ENCODE assay signal across 9 cellular contexts in the genomic region with DNA sequence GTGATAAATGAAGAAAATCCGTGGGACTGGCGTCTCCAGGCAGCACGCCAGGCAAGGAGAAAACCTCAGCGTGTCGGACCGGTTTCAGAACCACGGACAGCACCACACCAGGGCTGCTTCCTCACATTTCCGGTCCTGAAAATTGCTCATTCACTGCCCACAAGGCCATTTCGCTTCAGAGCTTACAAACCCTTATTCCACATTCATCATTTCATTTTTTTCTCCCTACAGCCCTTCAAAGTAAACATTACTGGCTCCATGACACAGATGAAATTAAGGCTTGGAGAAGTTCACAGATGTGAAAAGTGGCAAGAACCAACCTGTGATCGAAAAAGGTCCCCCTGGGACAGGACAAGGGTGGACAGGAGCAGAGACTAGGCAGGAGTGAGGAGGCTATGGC. TPM values are rescaled to one million over a fixed set of nuclear protein-coding genes. Genes with fewer than 3 reads are reported as not detected.
A peak's percentile ranks its signal among the peaks of the same experiment; 100 is the strongest.
DNase-seq lines count a peak whose midpoint lies in the region; ATAC-seq and TF ChIP-seq lines count a peak whose summit lies in the region.
"Had no signal": no experiment of that assay in that cellular context is flagged by ENCODE, and none has a peak within 500 bp of the region (broad histone marks: within the 10 kb centered on the region; RNA-seq: fewer than 3 reads in every experiment).

No MANE protein-coding gene starts in this region.

- DNase-seq in H4 (ENCODE audit: low spot score), result peak; percentile 90
- DNase-seq in astrocyte of the cerebellum (ENCODE audit: low read depth), result peak; percentile 80
- DNase-seq in iPS-NIHi7 (ENCODE audit: extremely low spot score), result peak; percentile 67
- DNase-seq in stimulated activated CD8-positive, alpha-beta memory T cell treated with anti-CD3 and anti-CD28 coated beads, Interleukin-15, amount 100 ng/mL, for 48 hours (ENCODE audit: low read depth in 2 of 2), result peak; percentile 22 to 25
- DNase-seq in NCI-H524 (lab: John Stamatoyannopoulos, UW), result no peak
- no peak for DNase-seq in occipital lobe (lab: John Stamatoyannopoulos, UW)

- in situ Hi-C loops in astrocyte of the cerebellum (cut with HindIII; ENCODE audit: low sequenced_read_pairs), result no loop called here

- H3K4me3 ChIP-seq in astrocyte of the cerebellum (ENCODE audit: low read depth, low read length), result no peak overlapping the region

- no peak for TF ChIP-seq CTCF in astrocyte of the cerebellum (IDR thresholded peaks at IDR 0.05; ENCODE audit: low read depth, low read length, missing control alignments)

- no peak for ATAC-seq in GM18867 (IDR thresholded peaks at IDR 0.05; ENCODE audit: unreplicated experiment)
- ATAC-seq: Panc1 had no signal

TF ChIP-seq in PFSK-1, 5 proteins besides CTCF, POLR2A, EP300 and RAD21:
- peak; percentile 9 for TF ChIP-seq FOXP2 (optimal IDR thresholded peaks at IDR 0.05; ENCODE audit: borderline replicate concordance, extremely low read depth, extremely low read length, insufficient read depth)
- no peak for TF ChIP-seq TAF1 (IDR thresholded peaks at IDR 0.05; ENCODE audit: borderline replicate concordance, insufficient read depth, low read length)
- TF ChIP-seq, protein P1, sequence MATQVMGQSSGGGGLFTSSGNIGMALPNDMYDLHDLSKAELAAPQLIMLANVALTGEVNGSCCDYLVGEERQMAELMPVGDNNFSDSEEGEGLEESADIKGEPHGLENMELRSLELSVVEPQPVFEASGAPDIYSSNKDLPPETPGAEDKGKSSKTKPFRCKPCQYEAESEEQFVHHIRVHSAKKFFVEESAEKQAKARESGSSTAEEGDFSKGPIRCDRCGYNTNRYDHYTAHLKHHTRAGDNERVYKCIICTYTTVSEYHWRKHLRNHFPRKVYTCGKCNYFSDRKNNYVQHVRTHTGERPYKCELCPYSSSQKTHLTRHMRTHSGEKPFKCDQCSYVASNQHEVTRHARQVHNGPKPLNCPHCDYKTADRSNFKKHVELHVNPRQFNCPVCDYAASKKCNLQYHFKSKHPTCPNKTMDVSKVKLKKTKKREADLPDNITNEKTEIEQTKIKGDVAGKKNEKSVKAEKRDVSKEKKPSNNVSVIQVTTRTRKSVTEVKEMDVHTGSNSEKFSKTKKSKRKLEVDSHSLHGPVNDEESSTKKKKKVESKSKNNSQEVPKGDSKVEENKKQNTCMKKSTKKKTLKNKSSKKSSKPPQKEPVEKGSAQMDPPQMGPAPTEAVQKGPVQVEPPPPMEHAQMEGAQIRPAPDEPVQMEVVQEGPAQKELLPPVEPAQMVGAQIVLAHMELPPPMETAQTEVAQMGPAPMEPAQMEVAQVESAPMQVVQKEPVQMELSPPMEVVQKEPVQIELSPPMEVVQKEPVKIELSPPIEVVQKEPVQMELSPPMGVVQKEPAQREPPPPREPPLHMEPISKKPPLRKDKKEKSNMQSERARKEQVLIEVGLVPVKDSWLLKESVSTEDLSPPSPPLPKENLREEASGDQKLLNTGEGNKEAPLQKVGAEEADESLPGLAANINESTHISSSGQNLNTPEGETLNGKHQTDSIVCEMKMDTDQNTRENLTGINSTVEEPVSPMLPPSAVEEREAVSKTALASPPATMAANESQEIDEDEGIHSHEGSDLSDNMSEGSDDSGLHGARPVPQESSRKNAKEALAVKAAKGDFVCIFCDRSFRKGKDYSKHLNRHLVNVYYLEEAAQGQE (IDR thresholded peaks at IDR 0.05; ENCODE audit: insufficient read depth in 1 of 2, low read depth in 2 of 2, low read length in 2 of 2), result peak; percentile 96 to 98
- TF ChIP-seq SIN3A (IDR thresholded peaks at IDR 0.05; ENCODE audit: borderline replicate concordance, insufficient read depth, low read length), result peak; percentile 95; the same call in 1 of the 2 replicates
- TF ChIP-seq POLR2AphosphoS5 (IDR thresholded peaks at IDR 0.05; ENCODE audit: low read depth, low read length), result no peak
TF ChIP-seq in PFSK-1: peak in this region for 3.

RNA-seq across cellular contexts. Expression of gene GPRIN1, which starts 1.5 kb away (rescaled TPM):
- 11.7 and 14.0 TPM in 2 replicates for total RNA-seq in H4 (2014; rRNA removed; shearing (Covaris generic))
- polyA plus RNA-seq in PFSK-1 (2012; ENCODE audit: insufficient read length, low read depth), result 4.3 TPM
- 107 TPM for total RNA-seq in occipital lobe

RNA-seq across cellular contexts. Expression of gene SNCB, which starts 18.9 kb away (rescaled TPM):
- 0.48 TPM in 1 of 2 replicates, not detected in the other for total RNA-seq in H4 (2014; rRNA removed; shearing (Covaris generic))
- 0.58 TPM for polyA plus RNA-seq in PFSK-1 (2012; ENCODE audit: insufficient read length, low read depth)
- total RNA-seq in occipital lobe, result 12.6 TPM

RNA-seq across cellular contexts. Expression of gene EIF4E1B, which starts 19.0 kb away (rescaled TPM):
- total RNA-seq in H4 (2014; rRNA removed; shearing (Covaris generic)), result not detected in 2 replicates
- not detected for polyA plus RNA-seq in PFSK-1 (2012; ENCODE audit: insufficient read length, low read depth)
- not detected for total RNA-seq in occipital lobe

RNA-seq across cellular contexts. Expression of gene TSPAN17, which starts 35.8 kb away (rescaled TPM):
- total RNA-seq in H4 (2014; rRNA removed; shearing (Covaris generic)), result 48.0 and 49.6 TPM in 2 replicates
- polyA plus RNA-seq in PFSK-1 (2012; ENCODE audit: insufficient read length, low read depth), result 30.7 TPM
- 27.1 TPM for total RNA-seq in occipital lobe

Comparison
In these comparisons a context has a peak if more than half of its experiments do, and no peak if none do; other contexts are left out.
1. DNase-seq: peak in H4 (single experiment), astrocyte of the cerebellum (single experiment), iPS-NIHi7 (single experiment) and stimulated activated CD8-positive, alpha-beta memory T cell treated with anti-CD3 and anti-CD28 coated beads, Interleukin-15, amount 100 ng/mL, for 48 hours (2 of 2); none in NCI-H524 (0 of 2) and occipital lobe (single experiment).